In genomic region chr2:205684871-205685313, GRCh38 we compare ENCODE assay signal across 8 cellular contexts. TPM values are rescaled to one million over a fixed set of nuclear protein-coding genes. Genes with fewer than 3 reads are reported as not detected.
DNase-seq lines count a peak whose midpoint lies in the region; ATAC-seq, FAIRE-seq and TF ChIP-seq lines count a peak whose summit lies in the region.

No MANE protein-coding gene starts in this region.

- H3K27ac ChIP-seq in HUES64 (ENCODE audit: low read depth, low read length) (no peak overlapping the region), skeletal muscle tissue (ENCODE audit: low read depth, low read length) (peak overlapping the region; percentile 54)

- H3K27me3 ChIP-seq in HUES64 (ENCODE audit: insufficient read depth, low read length) (peaks cover 65% of the 10 kb centered on the region), iPS-15b (ENCODE audit: control insufficient read depth, insufficient read depth, low read length) (peaks cover 69% of the 10 kb centered on the region), skeletal muscle tissue (ENCODE audit: control insufficient read depth in 3 of 3, insufficient read depth in 3 of 3, low read length in 3 of 3) (peaks cover 15 to 47% (median 46%) of the 10 kb centered on the region in 3 donors)

- no peak for FAIRE-seq in H54 (lab: Jason Lieb, UNC)

- H3K4me3 ChIP-seq in HUES64 (ENCODE audit: low read length) (peak overlapping the region; percentile 71), iPS-15b (ENCODE audit: low read depth, low read length) (peak overlapping the region; percentile 69), skeletal muscle tissue (ENCODE audit: low read length in 3 of 3) (peak overlapping the region; percentile 67 to 73 (median 70))

- H3K4me1 ChIP-seq in HUES64 (ENCODE audit: insufficient read depth, low read length) (peaks cover 58% of the 10 kb centered on the region), iPS-15b (ENCODE audit: control insufficient read depth, insufficient read depth, low read length) (peaks cover 20% of the 10 kb centered on the region), skeletal muscle tissue (ENCODE audit: control insufficient read depth in 3 of 3, insufficient read depth in 3 of 3, low read length in 3 of 3) (peaks cover 17 to 21% (median 17%) of the 10 kb centered on the region in 3 donors)

- peaks cover 9% of the 10 kb centered on the region for H3K4me1 Mint-ChIP-seq in activated T-helper 17 cell treated with anti-CD3 and anti-CD28 coated beads, Interleukin-2, amount 50 U/mL, for 72 hours
- peaks cover 0 to 4% of the 10 kb centered on the region in 2 donors for H3K4me1 Mint-ChIP-seq in immature natural killer cell

- H3K36me3 Mint-ChIP-seq in activated T-helper 17 cell treated with anti-CD3 and anti-CD28 coated beads, Interleukin-2, amount 50 U/mL, for 72 hours (ENCODE audit: low read depth), result no peaks in the 10 kb centered on the region
- H3K36me3 Mint-ChIP-seq in immature natural killer cell, result no peaks in the 10 kb centered on the region

- H3K36me3 ChIP-seq in HUES64 (ENCODE audit: insufficient read depth, low read length), result no peaks in the 10 kb centered on the region; the same call in 1 of the 2 replicates
- no peaks in the 10 kb centered on the region for H3K36me3 ChIP-seq in iPS-15b (ENCODE audit: control insufficient read depth, insufficient read depth, low read length)
- no peaks in the 10 kb centered on the region for H3K36me3 ChIP-seq in skeletal muscle tissue (ENCODE audit: control insufficient read depth in 3 of 3, insufficient read depth in 3 of 3, low read length in 3 of 3)

- H3K27ac Mint-ChIP-seq in activated T-helper 17 cell treated with anti-CD3 and anti-CD28 coated beads, Interleukin-2, amount 50 U/mL, for 72 hours, result no peak overlapping the region
- H3K27ac Mint-ChIP-seq in immature natural killer cell, result no peak overlapping the region

- no peak for TF ChIP-seq POLR2A in H54 (IDR thresholded peaks at IDR 0.05; ENCODE audit: low read depth, low read length)

- no peaks in the 10 kb centered on the region for H3K9me3 Mint-ChIP-seq in activated T-helper 17 cell treated with anti-CD3 and anti-CD28 coated beads, Interleukin-2, amount 50 U/mL, for 72 hours
- H3K9me3 Mint-ChIP-seq in immature natural killer cell, result peaks cover 0 to 4% (median 0%) of the 10 kb centered on the region in 6 donors

- 2% methylated on average over 35 of the region's 35 CpGs for WGBS in HUES64

- H3K4me3 Mint-ChIP-seq in activated T-helper 17 cell treated with anti-CD3 and anti-CD28 coated beads, Interleukin-2, amount 50 U/mL, for 72 hours, result peak overlapping the region; percentile 83
- no peak overlapping the region for H3K4me3 Mint-ChIP-seq in immature natural killer cell

- no peak for ATAC-seq in activated T-helper 17 cell treated with anti-CD3 and anti-CD28 coated beads, Interleukin-2, amount 50 U/mL, for 72 hours (replicated peaks)
- no peak for ATAC-seq in HG03571 (IDR thresholded peaks at IDR 0.05; ENCODE audit: unreplicated experiment)

- no peaks in the 10 kb centered on the region for H3K9me3 ChIP-seq in HUES64 (ENCODE audit: insufficient read depth, low read depth, low read length)
- H3K9me3 ChIP-seq in iPS-15b (ENCODE audit: control insufficient read depth, insufficient read depth, low read length), result no peaks in the 10 kb centered on the region
- H3K9me3 ChIP-seq in skeletal muscle tissue (ENCODE audit: control insufficient read depth in 3 of 3, low read length in 3 of 3), result no peaks in the 10 kb centered on the region

- H3K27me3 Mint-ChIP-seq in activated T-helper 17 cell treated with anti-CD3 and anti-CD28 coated beads, Interleukin-2, amount 50 U/mL, for 72 hours, result peaks cover 63% of the 10 kb centered on the region
- peaks cover 20 to 37% (median 28%) of the 10 kb centered on the region in 3 donors for H3K27me3 Mint-ChIP-seq in immature natural killer cell (ENCODE audit: low read depth in 3 of 3)

- DNase-seq in immature natural killer cell, result no peak
- DNase-seq in H54 (ENCODE audit: insufficient read length, low spot score), result no peak
- DNase-seq in 8988T, result no peak

- H3K9ac ChIP-seq in HUES64 (ENCODE audit: low read depth, low read length) (peak overlapping the region; percentile 82), iPS-15b (ENCODE audit: low read depth, low read length) (no peak overlapping the region), skeletal muscle tissue (ENCODE audit: low read depth in 1 of 3, low read length in 3 of 3) (peak overlapping the region in 2 of 3 donors; percentile 56 to 57)

RNA-seq across cellular contexts. Expression of gene NRP2, which starts 2.6 kb away (rescaled TPM):
- 27.1 TPM for polyA plus RNA-seq in HUES64 (2013, experiment 1 of 2)
- 29.0 TPM for polyA plus RNA-seq in HUES64 (2013, experiment 2 of 2)
- 1 to 10 TPM in 1 of 2 donors, under 1 TPM in 1; 0.91 to 2.2 TPM for total RNA-seq in activated T-helper 17 cell treated with anti-CD3 and anti-CD28 coated beads, Interleukin-2, amount 50 U/mL, for 72 hours
- 31.8 TPM for total RNA-seq in skeletal muscle tissue
- not detected for polyA plus RNA-seq in immature natural killer cell

Comparison
In these comparisons a context has a peak if more than half of its experiments do, and no peak if none do; other contexts are left out.
1. RNA of gene NRP2, which starts 2.6 kb away (total RNA-seq): 31.8 TPM in skeletal muscle tissue (single experiment); 0.91 to 2.2 TPM in activated T-helper 17 cell treated with anti-CD3 and anti-CD28 coated beads, Interleukin-2, amount 50 U/mL, for 72 hours; every median in the first group is over 10 times any median in the second.
2. Peak in every context shown above with its lines, with median percentiles within 50 percentile points of each other: H3K4me3 ChIP-seq.